ENCODE assay signal across 1 cellular context in the genomic region with DNA sequence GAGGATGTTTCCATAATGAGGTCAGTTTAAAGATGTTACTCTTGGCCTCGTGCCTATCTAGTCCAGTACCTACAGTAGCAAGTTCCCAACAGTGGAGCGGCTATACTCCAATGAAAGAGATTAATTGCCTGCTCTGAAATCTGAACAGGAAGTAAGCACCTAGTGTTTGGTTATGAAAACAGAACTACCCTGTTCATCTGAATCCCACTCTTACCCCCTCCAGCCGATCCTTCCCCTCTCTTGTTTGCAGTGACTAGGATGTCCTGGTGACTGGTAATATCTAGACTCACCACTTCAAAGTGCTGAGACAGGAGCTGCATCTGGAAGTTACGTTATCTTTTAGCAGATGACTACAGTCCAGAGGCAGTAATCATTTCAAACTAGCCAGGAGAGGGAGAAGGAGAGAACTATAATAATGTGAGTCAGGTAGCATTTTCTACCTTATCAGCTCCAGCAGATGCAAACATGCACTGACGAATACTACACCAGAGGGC.
TF ChIP-seq lines count a peak whose summit lies in the region.

No MANE protein-coding gene starts in this region.

TF ChIP-seq in H1, 55 proteins besides CTCF, POLR2A, EP300 and RAD21 (continued from another document):
- TF ChIP-seq NANOG (IDR thresholded peaks at IDR 0.05; ENCODE audit: insufficient read depth, low read depth, low read length, poor library complexity, severe bottlenecking), result no peak
- no peak for TF ChIP-seq PHF8 (conservative IDR thresholded peaks at IDR 0.05; ENCODE audit: low read depth, low read length)
- TF ChIP-seq, protein P1, sequence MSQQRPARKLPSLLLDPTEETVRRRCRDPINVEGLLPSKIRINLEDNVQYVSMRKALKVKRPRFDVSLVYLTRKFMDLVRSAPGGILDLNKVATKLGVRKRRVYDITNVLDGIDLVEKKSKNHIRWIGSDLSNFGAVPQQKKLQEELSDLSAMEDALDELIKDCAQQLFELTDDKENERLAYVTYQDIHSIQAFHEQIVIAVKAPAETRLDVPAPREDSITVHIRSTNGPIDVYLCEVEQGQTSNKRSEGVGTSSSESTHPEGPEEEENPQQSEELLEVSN (IDR thresholded peaks at IDR 0.05), result no peak
- TF ChIP-seq POLR2AphosphoS5 (IDR thresholded peaks at IDR 0.05; ENCODE audit: low read depth, low read length), result no peak
- TF ChIP-seq TCF12 (IDR thresholded peaks at IDR 0.05; ENCODE audit: low read depth, low read length), result no peak
